Comparison of ENCODE assay signal across 22 cellular contexts in the genomic region with DNA sequence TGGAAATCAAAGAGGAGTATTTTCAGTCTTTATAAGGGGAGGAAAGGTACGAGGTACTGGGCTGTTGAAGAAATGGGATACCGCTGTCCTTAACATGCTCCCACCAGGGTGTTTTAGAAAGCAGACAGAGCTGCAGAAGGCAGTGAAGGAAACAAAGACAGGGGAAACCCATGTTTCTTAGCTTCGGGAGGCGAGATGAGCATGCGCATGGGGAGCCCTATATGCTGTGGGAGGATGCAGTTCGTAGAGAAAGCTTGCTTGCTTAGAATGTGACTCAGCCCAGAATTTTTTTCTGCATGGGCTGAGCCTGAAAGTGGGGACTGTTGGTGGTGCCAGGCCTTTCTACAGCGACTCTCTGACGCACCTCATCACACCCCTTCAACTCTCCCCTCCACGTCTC. TPM values are rescaled to one million over a fixed set of nuclear protein-coding genes. Genes with fewer than 3 reads are reported as not detected.
A peak's percentile ranks its signal among the peaks of the same experiment; 100 is the strongest.
DNase-seq lines count a peak whose midpoint lies in the region; ATAC-seq, FAIRE-seq and TF ChIP-seq lines count a peak whose summit lies in the region.
"Had no signal": no experiment of that assay in that cellular context is flagged by ENCODE, and none has a peak within 500 bp of the region (broad histone marks: within the 10 kb centered on the region; RNA-seq: fewer than 3 reads in every experiment).

No MANE protein-coding gene starts in this region.

- TF ChIP-seq POLR2A in transverse colon (IDR thresholded peaks at IDR 0.05), result no peak

- H2AFZ ChIP-seq in GM23338, result peak overlapping the region; percentile 85; the same call in 1 of the 2 replicates

- H3K9ac ChIP-seq in kidney (ENCODE audit: low read length in 2 of 2), result peak overlapping the region; percentile 46

- ATAC-seq in GM23338, result peak; percentile 93
- ATAC-seq in pancreas, result peak; percentile 41 to 57 (median 46)
- ATAC-seq in HG03159 (IDR thresholded peaks at IDR 0.05; ENCODE audit: unreplicated experiment), result no peak

- H3K79me2 ChIP-seq in GM23338 (replicated peaks; ENCODE audit: insufficient read depth), result no peaks in the 10 kb centered on the region

- no peak overlapping the region; the same call in 2 of the 3 replicates for H3K4me3 Mint-ChIP-seq in GM23338
- no peak overlapping the region for H3K4me3 Mint-ChIP-seq in activated naive CD4-positive, alpha-beta T cell treated with anti-CD3 and anti-CD28 coated beads, Interleukin-2, amount 10 ng/mL, durations not matched to agents 7 days and 5 days
- H3K4me3 Mint-ChIP-seq: activated CD4-positive, alpha-beta memory T cell treated with anti-CD3 and anti-CD28 coated beads for 36 hours; CD4-positive, CD25-positive, alpha-beta regulatory T cell; memory B cell; neural crest cell; stimulated activated naive CD8-positive, alpha-beta T cell treated with anti-CD3 and anti-CD28 coated beads, Interleukin-15, Interleukin-2, amounts not matched to agents 100 ng/mL and 50 ng/mL, for 24 hours had no signal

- H3K9me2 ChIP-seq in GM23338 (ENCODE audit: insufficient read depth), result no peaks in the 10 kb centered on the region

- H3K4me1 ChIP-seq in GM23338 (ENCODE audit: insufficient read depth) (peaks cover 13% of the 10 kb centered on the region), kidney (ENCODE audit: control insufficient read depth in 1 of 2, insufficient read depth in 1 of 2, low read depth in 1 of 2, low read length in 2 of 2) (peaks cover 0 to 3% of the 10 kb centered on the region in 2 donors), pancreas (peaks cover 12 to 32% (median 31%) of the 10 kb centered on the region in 3 donors), transverse colon (peaks cover 0 to 14% (median 0%) of the 10 kb centered on the region in 4 donors)
- H3K4me1 ChIP-seq: sigmoid colon had no signal

- in situ Hi-C loops in transverse colon (cut with MboI; ENCODE audit: low pct_ligation_motif_present in 1 of 4, low pct_unique_long_range_greater_than_20kb in 1 of 4, low sequenced_read_pairs in 3 of 4), result no loop called here

- CTCF ChIA-PET in activated naive CD4-positive, alpha-beta T cell treated with anti-CD3 and anti-CD28 coated beads, Interleukin-2, amount 10 ng/mL, durations not matched to agents 7 days and 5 days (lab: Charles Lee), result interaction anchor here (2.1 kb wide), 1 partner anchor 16 kb away, joined by 9 read pairs; no protein-coding TSS in a partner anchor

- no peaks in the 10 kb centered on the region for H3K27me3 ChIP-seq in GM23338 (ENCODE audit: insufficient read depth)
- H3K27me3 ChIP-seq in pancreas, result no peaks in the 10 kb centered on the region
- no peaks in the 10 kb centered on the region for H3K27me3 ChIP-seq in transverse colon
- H3K27me3 ChIP-seq: sigmoid colon had no signal

- 22 to 35% methylated on average over 9 of the region's 9 CpGs for WGBS in pancreas, 2 donors
- 89% methylated on average over 9 of the region's 9 CpGs; no CpG with 5 or more reads in 1 of the 2 donors for WGBS in transverse colon (ENCODE audit: low coverage in 1 of 2), 2 donors

- FAIRE-seq in kidney (lab: Jason Lieb, UNC) (no peak), pancreas (lab: Jason Lieb, UNC) (no peak)

- peaks cover 6% of the 10 kb centered on the region for H3K27me3 Mint-ChIP-seq in GM23338 (ENCODE audit: insufficient read depth, low read depth, poor library complexity)
- peaks cover 15% of the 10 kb centered on the region for H3K27me3 Mint-ChIP-seq in activated naive CD4-positive, alpha-beta T cell treated with anti-CD3 and anti-CD28 coated beads, Interleukin-2, amount 10 ng/mL, durations not matched to agents 7 days and 5 days

- no peak for TF ChIP-seq EP300 in transverse colon (IDR thresholded peaks at IDR 0.05; ENCODE audit: low read depth)

- no peak for TF ChIP-seq CTCF in GM23338 (conservative IDR thresholded peaks at IDR 0.05; ENCODE audit: low read depth in 2 of 2)
- no peak for TF ChIP-seq CTCF in kidney (IDR thresholded peaks at IDR 0.05; ENCODE audit: borderline replicate concordance, extremely low read depth, insufficient read depth)
- no peak for TF ChIP-seq CTCF in pancreas (IDR thresholded peaks at IDR 0.05)
- TF ChIP-seq CTCF in transverse colon (IDR thresholded peaks at IDR 0.05), result no peak

- H4K20me1 ChIP-seq in GM23338 (replicated peaks; ENCODE audit: insufficient read depth), result no peaks in the 10 kb centered on the region

- no peak overlapping the region for H3K27ac ChIP-seq in GM23338 (ENCODE audit: low read depth)
- peak overlapping the region; percentile 23 for H3K27ac ChIP-seq in cingulate gyrus (ENCODE audit: low read depth, low read length)
- peak overlapping the region in 1 of 2 donors; percentile 40 for H3K27ac ChIP-seq in kidney (ENCODE audit: low read depth in 2 of 2, low read length in 2 of 2)
- H3K27ac ChIP-seq in pancreas, result peak overlapping the region; percentile 5 to 67 (median 57)
- no peak overlapping the region for H3K27ac ChIP-seq in transverse colon
- H3K27ac ChIP-seq: sigmoid colon had no signal

- H3K27ac Mint-ChIP-seq in GM23338, result no peak overlapping the region; the same call in 1 of the 2 replicates
- H3K27ac Mint-ChIP-seq in activated naive CD4-positive, alpha-beta T cell treated with anti-CD3 and anti-CD28 coated beads, Interleukin-2, amount 10 ng/mL, durations not matched to agents 7 days and 5 days, result no peak overlapping the region
- H3K27ac Mint-ChIP-seq: activated CD4-positive, alpha-beta memory T cell treated with anti-CD3 and anti-CD28 coated beads for 36 hours; CD4-positive, CD25-positive, alpha-beta regulatory T cell; memory B cell; stimulated activated naive CD8-positive, alpha-beta T cell treated with anti-CD3 and anti-CD28 coated beads, Interleukin-15, Interleukin-2, amounts not matched to agents 100 ng/mL and 50 ng/mL, for 24 hours had no signal

- H3K4me3 ChIP-seq in GM23338 (no peak overlapping the region), kidney (ENCODE audit: low read length in 2 of 2) (peak overlapping the region; percentile 64 to 73), pancreas (peak overlapping the region in 3 of 4 donors; percentile 10 to 47 (median 34)), transverse colon (peak overlapping the region in 1 of 4 donors; percentile 29)
- H3K4me3 ChIP-seq: sigmoid colon had no signal

- H3K4me1 Mint-ChIP-seq in GM23338, result peaks cover 38% of the 10 kb centered on the region
- no peaks in the 10 kb centered on the region for H3K4me1 Mint-ChIP-seq in activated naive CD4-positive, alpha-beta T cell treated with anti-CD3 and anti-CD28 coated beads, Interleukin-2, amount 10 ng/mL, durations not matched to agents 7 days and 5 days

- intact Hi-C loops in kidney (cut with DNase I) (no loop called here), pancreas (cut with DNase I) (no loop called here), transverse colon (cut with DNase I; ENCODE audit: low total_unique reads) (no loop called here)

- H3K4me2 ChIP-seq in GM23338, result no peak overlapping the region

- H3K9me3 Mint-ChIP-seq in GM23338, result no peaks in the 10 kb centered on the region
- H3K9me3 Mint-ChIP-seq in activated naive CD4-positive, alpha-beta T cell treated with anti-CD3 and anti-CD28 coated beads, Interleukin-2, amount 10 ng/mL, durations not matched to agents 7 days and 5 days, result no peaks in the 10 kb centered on the region
- H3K9me3 Mint-ChIP-seq: activated CD4-positive, alpha-beta memory T cell treated with anti-CD3 and anti-CD28 coated beads for 36 hours; memory B cell; neural crest cell; stimulated activated naive CD8-positive, alpha-beta T cell treated with anti-CD3 and anti-CD28 coated beads, Interleukin-15, Interleukin-2, amounts not matched to agents 100 ng/mL and 50 ng/mL, for 24 hours had no signal

- no peaks in the 10 kb centered on the region for H3F3A ChIP-seq in GM23338 (replicated peaks; ENCODE audit: low read depth)

- H3K9me3 ChIP-seq in kidney (ENCODE audit: control insufficient read depth in 1 of 2, low read length in 2 of 2) (no peaks in the 10 kb centered on the region), pancreas (no peaks in the 10 kb centered on the region), transverse colon (no peaks in the 10 kb centered on the region)
- H3K9me3 ChIP-seq: sigmoid colon had no signal

- no peaks in the 10 kb centered on the region for H3K36me3 Mint-ChIP-seq in GM23338 (ENCODE audit: low read depth)
- no peaks in the 10 kb centered on the region for H3K36me3 Mint-ChIP-seq in activated naive CD4-positive, alpha-beta T cell treated with anti-CD3 and anti-CD28 coated beads, Interleukin-2, amount 10 ng/mL, durations not matched to agents 7 days and 5 days
- H3K36me3 Mint-ChIP-seq: activated CD4-positive, alpha-beta memory T cell treated with anti-CD3 and anti-CD28 coated beads for 36 hours; CD4-positive, CD25-positive, alpha-beta regulatory T cell; memory B cell had no signal

- H3K36me3 ChIP-seq in GM23338 (ENCODE audit: insufficient read depth) (no peaks in the 10 kb centered on the region), kidney (ENCODE audit: control insufficient read depth in 1 of 2, insufficient read depth in 2 of 2, low read length in 2 of 2) (no peaks in the 10 kb centered on the region), pancreas (no peaks in the 10 kb centered on the region), transverse colon (no peaks in the 10 kb centered on the region)
- H3K36me3 ChIP-seq: sigmoid colon had no signal

- DNase-seq in GM23338 (ENCODE audit: low spot score), result peak; percentile 26
- DNase-seq in kidney, result no peak
- DNase-seq in pancreas, result peak in 5 of 6 donors; percentile 33 to 58 (median 44)
- DNase-seq in transverse colon, result no peak
- no peak for DNase-seq in GM03348 (ENCODE audit: low spot score)
- no peak for DNase-seq in activated naive CD4-positive, alpha-beta T cell treated with anti-CD3 and anti-CD28 coated beads, Interleukin-2, amount 10 ng/mL, durations not matched to agents 7 days and 5 days
- DNase-seq: activated CD4-positive, alpha-beta memory T cell treated with anti-CD3 and anti-CD28 coated beads for 36 hours; activated naive CD4-positive, alpha-beta T cell treated with Interleukin-2 at 50 U/mL for 16 hours; CD4-positive, CD25-positive, alpha-beta regulatory T cell; cortex of kidney; DMS79; erythroblast; islet precursor cell; Karpas-422; NCI-H1092 treated with DMSO at 0.1 percent for 48 hours; NCI-H526 treated with DMSO at 0.1 percent for 48 hours; sigmoid colon had no signal

RNA-seq across cellular contexts. Expression of gene SCOC, which starts 28.8 kb away (rescaled TPM):
- 47.2 and 57.3 TPM in 2 replicates for total RNA-seq in GM23338 (2014; rRNA removed; shearing (Covaris generic))
- polyA plus RNA-seq in GM23338 (2016; fragmentation: Nextera tagmentation; extraction: Ambion mirVana), result 52.8 and 59.5 TPM in 2 replicates
- 74.1 TPM for total RNA-seq in kidney
- polyA plus RNA-seq in kidney (ENCODE audit: insufficient read depth, low read depth, low replicate concordance), result 99.4 TPM
- 10 to 100 TPM; 19.4 to 45.6 (median 35.4) TPM for total RNA-seq in pancreas
- 10 to 100 TPM; 28.4 to 62.5 TPM for polyA plus RNA-seq in pancreas
- total RNA-seq in transverse colon, result 10 to 100 TPM in 3 of 4 donors, 1 to 10 TPM in 1; 7.2 to 43.4 (median 25.7) TPM

Comparison
In these comparisons a context has a peak if more than half of its experiments do, and no peak if none do; other contexts are left out.
1. DNase-seq: peak in GM23338 (single experiment) and pancreas (5 of 6); none in kidney (single experiment), transverse colon (single experiment), GM03348 (single experiment) and activated naive CD4-positive, alpha-beta T cell treated with anti-CD3 and anti-CD28 coated beads, Interleukin-2, amount 10 ng/mL, durations not matched to agents 7 days and 5 days (single experiment).
2. H3K27ac ChIP-seq: peak in cingulate gyrus (single experiment) and pancreas (4 of 4); none in GM23338 (single experiment) and transverse colon (0 of 4).